Comparison of ENCODE assay signal across 1 cellular context in genomic region chr20:53828673-53829085, GRCh38.
A peak's percentile ranks its signal among the peaks of the same experiment; 100 is the strongest.
TF ChIP-seq lines count a peak whose summit lies in the region.

No MANE protein-coding gene starts in this region.

TF ChIP-seq in K562, 482 proteins besides CTCF, POLR2A, EP300 and RAD21 (continued from another document):
- TF ChIP-seq, protein P1, sequence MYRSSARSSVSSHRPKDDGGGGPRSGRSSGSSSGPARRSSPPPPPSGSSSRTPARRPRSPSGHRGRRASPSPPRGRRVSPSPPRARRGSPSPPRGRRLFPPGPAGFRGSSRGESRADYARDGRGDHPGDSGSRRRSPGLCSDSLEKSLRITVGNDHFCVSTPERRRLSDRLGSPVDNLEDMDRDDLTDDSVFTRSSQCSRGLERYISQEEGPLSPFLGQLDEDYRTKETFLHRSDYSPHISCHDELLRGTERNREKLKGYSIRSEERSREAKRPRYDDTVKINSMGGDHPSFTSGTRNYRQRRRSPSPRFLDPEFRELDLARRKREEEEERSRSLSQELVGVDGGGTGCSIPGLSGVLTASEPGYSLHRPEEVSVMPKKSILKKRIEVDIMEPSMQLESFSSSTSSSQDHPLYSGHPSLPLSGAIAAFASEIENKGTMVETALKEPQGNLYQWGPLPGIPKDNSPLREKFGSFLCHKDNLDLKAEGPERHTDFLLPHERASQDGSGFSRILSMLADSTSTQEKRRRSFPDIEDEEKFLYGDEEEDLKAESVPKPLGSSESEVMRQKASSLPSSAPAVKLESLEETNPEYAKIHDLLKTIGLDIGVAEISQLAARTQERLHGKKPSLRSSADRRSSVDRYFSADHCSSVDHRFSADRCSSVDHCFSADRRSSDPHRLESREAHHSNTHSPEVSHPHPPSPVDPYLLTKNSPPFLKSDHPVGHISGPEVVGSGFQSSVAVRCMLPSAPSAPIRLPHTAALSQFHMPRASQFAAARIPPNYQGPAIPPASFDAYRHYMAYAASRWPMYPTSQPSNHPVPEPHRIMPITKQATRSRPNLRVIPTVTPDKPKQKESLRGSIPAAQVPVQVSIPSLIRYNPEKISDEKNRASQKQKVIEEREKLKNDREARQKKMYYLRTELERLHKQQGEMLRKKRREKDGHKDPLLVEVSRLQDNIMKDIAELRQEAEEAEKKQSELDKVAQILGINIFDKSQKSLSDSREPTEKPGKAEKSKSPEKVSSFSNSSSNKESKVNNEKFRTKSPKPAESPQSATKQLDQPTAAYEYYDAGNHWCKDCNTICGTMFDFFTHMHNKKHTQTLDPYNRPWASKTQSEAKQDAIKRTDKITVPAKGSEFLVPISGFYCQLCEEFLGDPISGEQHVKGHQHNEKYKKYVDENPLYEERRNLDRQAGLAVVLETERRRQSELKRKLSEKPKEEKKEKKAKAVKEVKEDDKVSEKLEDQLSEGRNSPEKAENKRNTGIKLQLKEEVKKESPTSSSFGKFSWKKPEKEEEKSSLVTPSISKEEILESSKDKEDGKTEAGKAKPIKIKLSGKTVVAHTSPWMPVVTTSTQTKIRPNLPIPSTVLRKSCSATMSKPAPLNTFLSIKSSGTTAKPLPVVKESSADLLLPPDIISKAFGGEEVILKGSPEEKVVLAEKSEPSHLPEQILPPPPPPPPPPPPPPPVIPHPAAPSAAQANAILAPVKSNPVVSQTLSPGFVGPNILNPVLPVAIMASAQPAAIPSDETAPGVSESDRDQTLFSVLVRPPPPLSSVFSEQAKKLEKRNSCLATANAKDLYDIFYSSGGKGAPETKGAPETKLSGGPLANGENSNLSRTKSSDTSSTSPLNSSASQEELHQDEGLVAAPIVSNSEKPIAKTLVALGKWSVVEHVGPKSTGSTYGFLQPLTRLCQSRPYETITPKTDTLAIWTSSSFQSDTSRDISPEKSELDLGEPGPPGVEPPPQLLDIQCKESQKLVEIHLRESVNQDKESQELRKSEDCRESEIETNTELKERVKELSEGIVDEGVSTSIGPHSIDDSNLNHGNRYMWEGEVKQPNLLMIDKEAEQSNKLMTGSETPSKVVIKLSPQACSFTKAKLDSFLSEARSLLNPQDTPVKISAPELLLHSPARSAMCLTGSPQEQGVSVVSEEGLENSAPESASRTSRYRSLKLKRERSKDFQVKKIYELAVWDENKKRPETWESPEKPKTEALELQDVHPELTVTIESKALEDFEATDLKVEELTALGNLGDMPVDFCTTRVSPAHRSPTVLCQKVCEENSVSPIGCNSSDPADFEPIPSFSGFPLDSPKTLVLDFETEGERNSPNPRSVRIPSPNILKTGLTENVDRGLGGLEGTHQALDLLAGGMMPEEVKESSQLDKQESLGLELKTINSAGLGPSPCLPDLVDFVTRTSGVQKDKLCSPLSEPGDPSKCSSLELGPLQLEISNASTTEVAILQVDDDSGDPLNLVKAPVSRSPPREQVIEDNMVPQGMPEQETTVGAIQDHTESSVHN (IDR thresholded peaks at IDR 0.05; ENCODE audit: borderline replicate concordance in 1 of 2, low read depth in 1 of 2): 0 out of 4 replicates have a peak, but pooled peaks of 1 of the 2 experiments have one; percentile 36
- TF ChIP-seq HDGF (IDR thresholded peaks at IDR 0.05) (0 out of 2 replicates have a peak, but pooled peaks have one; percentile 47), NFE2 (IDR thresholded peaks at IDR 0.05; ENCODE audit: low read depth) (no peak), TEAD4 (IDR thresholded peaks at IDR 0.05; ENCODE audit: low read length) (0 out of 2 replicates have a peak, but pooled peaks have one; percentile 17), TEAD4 (CRISPR knock-in tag; IDR thresholded peaks at IDR 0.05; ENCODE audit: borderline replicate concordance) (no peak), RHOXF2B (CRISPR knock-in tag; conservative IDR thresholded peaks at IDR 0.05) (0 out of 2 replicates have a peak, but pooled peaks have one; percentile 23), TEAD2 (tag; IDR thresholded peaks at IDR 0.05) (peak; percentile 26; the same call in 1 of the 2 replicates), NR2C2 (CRISPR knock-in tag; IDR thresholded peaks at IDR 0.05) (no peak), NR2C2 (tag; IDR thresholded peaks at IDR 0.05) (peak; percentile 19; the same call in 1 of the 2 replicates)
- TF ChIP-seq, protein P2, sequence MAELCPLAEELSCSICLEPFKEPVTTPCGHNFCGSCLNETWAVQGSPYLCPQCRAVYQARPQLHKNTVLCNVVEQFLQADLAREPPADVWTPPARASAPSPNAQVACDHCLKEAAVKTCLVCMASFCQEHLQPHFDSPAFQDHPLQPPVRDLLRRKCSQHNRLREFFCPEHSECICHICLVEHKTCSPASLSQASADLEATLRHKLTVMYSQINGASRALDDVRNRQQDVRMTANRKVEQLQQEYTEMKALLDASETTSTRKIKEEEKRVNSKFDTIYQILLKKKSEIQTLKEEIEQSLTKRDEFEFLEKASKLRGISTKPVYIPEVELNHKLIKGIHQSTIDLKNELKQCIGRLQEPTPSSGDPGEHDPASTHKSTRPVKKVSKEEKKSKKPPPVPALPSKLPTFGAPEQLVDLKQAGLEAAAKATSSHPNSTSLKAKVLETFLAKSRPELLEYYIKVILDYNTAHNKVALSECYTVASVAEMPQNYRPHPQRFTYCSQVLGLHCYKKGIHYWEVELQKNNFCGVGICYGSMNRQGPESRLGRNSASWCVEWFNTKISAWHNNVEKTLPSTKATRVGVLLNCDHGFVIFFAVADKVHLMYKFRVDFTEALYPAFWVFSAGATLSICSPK (IDR thresholded peaks at IDR 0.05; ENCODE audit: borderline replicate concordance): no peak
